17 cellular contexts compared by ENCODE assay signal in the genomic region with DNA sequence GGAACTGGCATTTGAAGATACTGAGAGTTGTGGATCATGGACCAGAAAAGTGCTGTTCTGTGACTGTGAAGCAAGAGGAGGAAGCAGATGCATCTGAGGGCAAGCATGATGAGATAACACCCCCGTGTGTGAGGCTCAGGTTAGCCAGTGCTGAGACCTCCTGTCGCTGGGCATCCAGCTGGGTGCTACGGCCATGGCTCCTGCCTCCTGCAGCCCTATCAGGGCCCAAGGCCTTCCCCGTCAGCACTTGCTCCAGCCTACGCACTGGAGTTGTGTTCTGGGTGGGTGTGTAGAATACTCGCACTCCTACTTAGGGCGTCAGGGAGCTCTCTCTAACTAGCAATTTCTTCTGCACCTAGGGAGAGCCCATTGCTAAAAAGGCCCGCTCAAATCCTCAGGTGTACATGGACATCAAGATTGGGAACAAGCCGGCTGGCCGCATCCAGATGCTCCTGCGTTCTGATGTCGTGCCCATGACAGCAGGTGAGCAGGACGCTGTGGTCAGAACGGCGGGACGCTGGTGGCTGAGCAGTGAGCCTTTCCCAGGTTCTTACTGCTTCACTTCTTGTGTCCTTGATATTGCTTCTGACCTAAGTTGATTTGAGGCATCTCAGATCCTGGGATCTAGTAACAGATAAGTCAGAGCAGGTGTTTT. TPM values are rescaled to one million over a fixed set of nuclear protein-coding genes. Genes with fewer than 3 reads are reported as not detected.
DNase-seq lines count a peak whose midpoint lies in the region; ATAC-seq, FAIRE-seq and TF ChIP-seq lines count a peak whose summit lies in the region.
"Had no signal": no experiment of that assay in that cellular context is flagged by ENCODE, and none has a peak within 500 bp of the region (broad histone marks: within the 10 kb centered on the region; RNA-seq: fewer than 3 reads in every experiment).

No MANE protein-coding gene starts in this region.

- H3K27ac Mint-ChIP-seq in activated naive CD8-positive, alpha-beta T cell treated with anti-CD3 and anti-CD28 coated beads, Interleukin-2, amount 50 U/mL, for 24 hours: peak overlapping the region; percentile 4
- H3K27ac Mint-ChIP-seq in activated naive CD8-positive, alpha-beta T cell treated with anti-CD3 and anti-CD28 coated beads for 36 hours: no peak overlapping the region
- H3K27ac Mint-ChIP-seq: HFFc6 had no signal

- no peaks in the 10 kb centered on the region for H3K27me3 Mint-ChIP-seq in activated naive CD8-positive, alpha-beta T cell treated with anti-CD3 and anti-CD28 coated beads, Interleukin-2, amount 50 U/mL, for 24 hours
- H3K27me3 Mint-ChIP-seq in activated naive CD8-positive, alpha-beta T cell treated with anti-CD3 and anti-CD28 coated beads for 36 hours: no peaks in the 10 kb centered on the region
- H3K27me3 Mint-ChIP-seq: CD4-positive, CD25-positive, alpha-beta regulatory T cell had no signal

- H3K27ac ChIP-seq in kidney (ENCODE audit: low read depth in 2 of 2, low read length in 2 of 2): no peak overlapping the region
- H3K27ac ChIP-seq: BLaER1 treated with 17β-estradiol and CSF1 and Interleukin-3, amounts not matched to agents 10 nM and 100 nM had no signal

- no peak for DNase-seq in activated naive CD8-positive, alpha-beta T cell treated with anti-CD3 and anti-CD28 coated beads, Interleukin-2, amount 50 U/mL, for 24 hours
- DNase-seq in activated naive CD8-positive, alpha-beta T cell treated with anti-CD3 and anti-CD28 coated beads for 36 hours: no peak
- DNase-seq in bronchial epithelial cell (ENCODE audit: low read depth): no peak
- DNase-seq in kidney: peak; percentile 64
- peak; percentile 13 for DNase-seq in putamen (ENCODE audit: low spot score)
- DNase-seq in medulla oblongata (ENCODE audit: extremely low spot score): no peak
- DNase-seq in NCI-H82 treated with DMSO at 0.1 percent for 48 hours (lab: John Stamatoyannopoulos, UW; ENCODE audit: unreplicated experiment): no peak
- DNase-seq: ACHN, DMS53, GF-D8, HFFc6 had no signal

- H3K9me3 Mint-ChIP-seq in activated naive CD8-positive, alpha-beta T cell treated with anti-CD3 and anti-CD28 coated beads, Interleukin-2, amount 50 U/mL, for 24 hours: no peaks in the 10 kb centered on the region
- H3K9me3 Mint-ChIP-seq in activated naive CD8-positive, alpha-beta T cell treated with anti-CD3 and anti-CD28 coated beads for 36 hours: no peaks in the 10 kb centered on the region
- H3K9me3 Mint-ChIP-seq: CD4-positive, CD25-positive, alpha-beta regulatory T cell; HFFc6 had no signal

- no peak overlapping the region for H3K4me3 Mint-ChIP-seq in activated naive CD8-positive, alpha-beta T cell treated with anti-CD3 and anti-CD28 coated beads, Interleukin-2, amount 50 U/mL, for 24 hours
- no peak overlapping the region for H3K4me3 Mint-ChIP-seq in activated naive CD8-positive, alpha-beta T cell treated with anti-CD3 and anti-CD28 coated beads for 36 hours
- H3K4me3 Mint-ChIP-seq: HFFc6 had no signal

- peaks cover 26% of the 10 kb centered on the region for H3K4me1 Mint-ChIP-seq in activated naive CD8-positive, alpha-beta T cell treated with anti-CD3 and anti-CD28 coated beads, Interleukin-2, amount 50 U/mL, for 24 hours
- peaks cover 10% of the 10 kb centered on the region for H3K4me1 Mint-ChIP-seq in activated naive CD8-positive, alpha-beta T cell treated with anti-CD3 and anti-CD28 coated beads for 36 hours

- H3K27me3 ChIP-seq in bronchial epithelial cell (ENCODE audit: control insufficient read depth, insufficient read depth, low read length): no peaks in the 10 kb centered on the region
- H3K27me3 ChIP-seq: BLaER1 treated with 17β-estradiol and CSF1 and Interleukin-3, amounts not matched to agents 10 nM and 100 nM had no signal

- FAIRE-seq in bronchial epithelial cell (lab: Jason Lieb, UNC) (peak; percentile 60), kidney (lab: Jason Lieb, UNC) (no peak)
- FAIRE-seq: H1 had no signal

- TF ChIP-seq CTCF in bronchial epithelial cell (IDR thresholded peaks at IDR 0.05; ENCODE audit: insufficient read depth, low read length, severe bottlenecking) (no peak), kidney (IDR thresholded peaks at IDR 0.05; ENCODE audit: borderline replicate concordance, extremely low read depth, insufficient read depth) (no peak)

- H3K4me3 ChIP-seq in bronchial epithelial cell (ENCODE audit: low read depth, low read length) (no peak overlapping the region), kidney (ENCODE audit: low read length in 2 of 2) (no peak overlapping the region)
- H3K4me3 ChIP-seq: BLaER1 treated with 17β-estradiol and CSF1 and Interleukin-3, amounts not matched to agents 10 nM and 100 nM; HAP-1 had no signal

- H3K36me3 Mint-ChIP-seq in activated naive CD8-positive, alpha-beta T cell treated with anti-CD3 and anti-CD28 coated beads, Interleukin-2, amount 50 U/mL, for 24 hours (ENCODE audit: low read depth): peaks cover 66% of the 10 kb centered on the region
- H3K36me3 Mint-ChIP-seq in activated naive CD8-positive, alpha-beta T cell treated with anti-CD3 and anti-CD28 coated beads for 36 hours: peaks cover 41% of the 10 kb centered on the region

- ATAC-seq in activated naive CD8-positive, alpha-beta T cell treated with anti-CD3 and anti-CD28 coated beads, Interleukin-2, amount 50 U/mL, for 24 hours: no peak
- ATAC-seq in HG02642 (IDR thresholded peaks at IDR 0.05; ENCODE audit: poor library complexity, unreplicated experiment): no peak

- H3K36me3 ChIP-seq in bronchial epithelial cell (ENCODE audit: control insufficient read depth, insufficient read depth, low read length) (peaks cover 29% of the 10 kb centered on the region), kidney (ENCODE audit: control insufficient read depth in 1 of 2, insufficient read depth in 2 of 2, low read length in 2 of 2) (peaks cover 51 to 57% of the 10 kb centered on the region in 2 donors)

- H3K9me3 ChIP-seq in kidney (ENCODE audit: control insufficient read depth in 1 of 2, low read length in 2 of 2): no peaks in the 10 kb centered on the region
- H3K9me3 ChIP-seq: BLaER1 treated with 17β-estradiol and CSF1 and Interleukin-3, amounts not matched to agents 10 nM and 100 nM; HAP-1 had no signal

- intact Hi-C loops in kidney (cut with DNase I): no loop called here

- H3K9ac ChIP-seq in kidney (ENCODE audit: low read length in 2 of 2): no peak overlapping the region
- H3K9ac ChIP-seq: BLaER1 treated with 17β-estradiol and CSF1 and Interleukin-3, amounts not matched to agents 10 nM and 100 nM had no signal

- no peaks in the 10 kb centered on the region for H3K4me1 ChIP-seq in kidney (ENCODE audit: control insufficient read depth in 1 of 2, insufficient read depth in 1 of 2, low read depth in 1 of 2, low read length in 2 of 2)

RNA-seq across cellular contexts. Expression of a gene that starts 6.5 kb away (rescaled TPM):
- 10 to 100 TPM; 66.9 to 68.0 TPM for total RNA-seq in activated naive CD8-positive, alpha-beta T cell treated with anti-CD3 and anti-CD28 coated beads for 36 hours
- total RNA-seq in bronchial epithelial cell (50.1 and 67.1 TPM in 2 replicates), kidney (58.6 TPM)
- polyA plus RNA-seq in kidney (ENCODE audit: insufficient read depth, low read depth, low replicate concordance): 52.0 TPM

RNA-seq across cellular contexts. Expression of a gene that starts 26.0 kb away (rescaled TPM):
- total RNA-seq in activated naive CD8-positive, alpha-beta T cell treated with anti-CD3 and anti-CD28 coated beads for 36 hours: 1 to 10 TPM; 3.8 to 5.7 TPM
- total RNA-seq in bronchial epithelial cell (1.0 and 1.1 TPM in 2 replicates), kidney (0.98 TPM)
- 0.32 TPM for polyA plus RNA-seq in kidney (ENCODE audit: insufficient read depth, low read depth, low replicate concordance)
- total RNA-seq: A172; CD4-positive, CD25-positive, alpha-beta regulatory T cell had no signal
- polyA plus RNA-seq: CD4-positive, CD25-positive, alpha-beta regulatory T cell had no signal

RNA-seq across cellular contexts. Expression of a gene that starts 43.5 kb away (rescaled TPM):
- total RNA-seq in activated naive CD8-positive, alpha-beta T cell treated with anti-CD3 and anti-CD28 coated beads for 36 hours: under 1 TPM; 0.12 to 0.20 TPM
- 0.90 and 1.3 TPM in 2 replicates for total RNA-seq in bronchial epithelial cell
- 4.9 TPM for total RNA-seq in kidney
- 0.34 TPM for polyA plus RNA-seq in kidney (ENCODE audit: insufficient read depth, low read depth, low replicate concordance)
- total RNA-seq: HFFc6 had no signal

RNA-seq across cellular contexts. Expression of a gene that starts 53.9 kb away (rescaled TPM):
- 1 to 10 TPM; 1.8 to 2.2 TPM for total RNA-seq in activated naive CD8-positive, alpha-beta T cell treated with anti-CD3 and anti-CD28 coated beads for 36 hours
- under 0.01 TPM in 2 replicates for total RNA-seq in bronchial epithelial cell
- total RNA-seq in kidney: 5.2 TPM
- polyA plus RNA-seq in kidney (ENCODE audit: insufficient read depth, low read depth, low replicate concordance): 3.9 TPM
- total RNA-seq: A172, HFFc6 had no signal

Comparison
In these comparisons a context has a peak if more than half of its experiments do, and no peak if none do; other contexts are left out.
1. DNase-seq: peak in kidney (single experiment) and putamen (single experiment); none in activated naive CD8-positive, alpha-beta T cell treated with anti-CD3 and anti-CD28 coated beads, Interleukin-2, amount 50 U/mL, for 24 hours (single experiment), activated naive CD8-positive, alpha-beta T cell treated with anti-CD3 and anti-CD28 coated beads for 36 hours (single experiment), bronchial epithelial cell (single experiment), medulla oblongata (single experiment) and NCI-H82 treated with DMSO at 0.1 percent for 48 hours (single experiment).